In genomic region chr20:36064661-36065426, GRCh38 we compare ENCODE assay signal across 8 cellular contexts.
A peak's percentile ranks its signal among the peaks of the same experiment; 100 is the strongest.
DNase-seq lines count a peak whose midpoint lies in the region; ATAC-seq and TF ChIP-seq lines count a peak whose summit lies in the region.

No MANE protein-coding gene starts in this region.

- no peaks in the 10 kb centered on the region for H3K9me2 ChIP-seq in DOHH2 (replicated peaks; ENCODE audit: control insufficient read depth, low read length)
- H3K9me2 ChIP-seq in GM23338 (ENCODE audit: insufficient read depth): no peaks in the 10 kb centered on the region

- ATAC-seq in GM23338: peak; percentile 89
- ATAC-seq in foreskin keratinocyte: peak; percentile 90

- H2AFZ ChIP-seq in GM23338 (peak overlapping the region; percentile 100), neuronal stem cell (ENCODE audit: low read length) (peak overlapping the region; percentile 94)

- H3K9ac ChIP-seq in neuronal stem cell (ENCODE audit: low read depth, low read length, poor library complexity): peak overlapping the region; percentile 94

- H2BK120ac ChIP-seq in neuronal stem cell (ENCODE audit: low read depth, low read length): peak overlapping the region; percentile 56

- H3K36me3 ChIP-seq in DOHH2 (ENCODE audit: control insufficient read depth, low read length): no peaks in the 10 kb centered on the region
- no peaks in the 10 kb centered on the region for H3K36me3 ChIP-seq in GM23338 (ENCODE audit: insufficient read depth)
- H3K36me3 ChIP-seq in neuronal stem cell (replicated peaks in 1 of 2; ENCODE audit: control insufficient read depth in 2 of 2, insufficient read depth in 2 of 2, low read length in 2 of 2): no peaks in the 10 kb centered on the region

- peak overlapping the region; percentile 92 for H3K14ac ChIP-seq in neuronal stem cell (ENCODE audit: low read length)

- H3K4me3 Mint-ChIP-seq in GM23338: peak overlapping the region; percentile 76

- peaks cover 30% of the 10 kb centered on the region for H3K27me3 Mint-ChIP-seq in GM23338 (ENCODE audit: insufficient read depth, low read depth, poor library complexity)

- H2BK15ac ChIP-seq in neuronal stem cell (ENCODE audit: low read length): peak overlapping the region; percentile 71

- H3K9me3 Mint-ChIP-seq in GM23338: 0 out of 3 replicates have a peak, but pooled peaks cover 6% of the 10 kb centered on the region

- DNase-seq in GM23338 (ENCODE audit: low spot score): peak; percentile 94
- peak; percentile 90 for DNase-seq in LoVo (ENCODE audit: low spot score)
- DNase-seq in activated gamma-delta T cell treated with anti-CD3 and anti-CD28 coated beads, Interleukin-2, amount 50 U/mL, for 16 hours (ENCODE audit: low read depth): peak; percentile 91
- DNase-seq in foreskin keratinocyte: peak; percentile 57 to 74
- peak; percentile 91 for DNase-seq in neuronal stem cell (ENCODE audit: low spot score)
- DNase-seq in stromal cell of bone marrow (ENCODE audit: low read depth): peak; percentile 80

- H3K79me2 ChIP-seq in DOHH2 (ENCODE audit: control insufficient read depth, low read length): no peaks in the 10 kb centered on the region
- H3K79me2 ChIP-seq in GM23338 (replicated peaks; ENCODE audit: insufficient read depth): no peaks in the 10 kb centered on the region

- H3K27ac Mint-ChIP-seq in GM23338: no peak overlapping the region

- TF ChIP-seq CTCF in DOHH2 (IDR thresholded peaks at IDR 0.05; ENCODE audit: low read depth, low read length, poor library complexity, severe bottlenecking): no peak
- no peak for TF ChIP-seq CTCF in GM23338 (conservative IDR thresholded peaks at IDR 0.05; ENCODE audit: low read depth in 2 of 2)
- TF ChIP-seq CTCF in foreskin keratinocyte (conservative IDR thresholded peaks at IDR 0.05): no peak

- no CpG with 5 or more reads among the region's 61 CpGs for WGBS in neuronal stem cell (ENCODE audit: extremely low coverage in 2 of 2, insufficient read length in 2 of 2, insufficient replicate concordance in 1 of 2), 2 donors

- H4K20me1 ChIP-seq in DOHH2 (ENCODE audit: control insufficient read depth, insufficient read depth, low read depth, low read length) (no peaks in the 10 kb centered on the region), GM23338 (replicated peaks; ENCODE audit: insufficient read depth) (no peaks in the 10 kb centered on the region)

- peak overlapping the region; percentile 79 for H2BK5ac ChIP-seq in neuronal stem cell (ENCODE audit: low read length)

- no peak overlapping the region for H3K27ac ChIP-seq in DOHH2 (ENCODE audit: low read depth, low read length)
- no peak overlapping the region for H3K27ac ChIP-seq in GM23338 (ENCODE audit: low read depth)
- no peak overlapping the region for H3K27ac ChIP-seq in foreskin keratinocyte
- no peak overlapping the region for H3K27ac ChIP-seq in neuronal stem cell (replicated peaks; ENCODE audit: low read length)

- H2AK5ac ChIP-seq in neuronal stem cell (ENCODE audit: low read depth, low read length): peak overlapping the region; percentile 65

- H3K4ac ChIP-seq in neuronal stem cell (ENCODE audit: low read length): no peak overlapping the region

- peaks cover 2% of the 10 kb centered on the region; the same call in 1 of the 3 replicates for H3K4me1 Mint-ChIP-seq in GM23338

- H3K23ac ChIP-seq in neuronal stem cell (ENCODE audit: low read depth, low read length, poor library complexity): peak overlapping the region; percentile 94

- H4K8ac ChIP-seq in neuronal stem cell (ENCODE audit: low read depth, low read length): no peak overlapping the region

- no peaks in the 10 kb centered on the region for H3K79me1 ChIP-seq in neuronal stem cell (ENCODE audit: low read depth, low read length)

- peak overlapping the region; percentile 92 for H3K18ac ChIP-seq in neuronal stem cell (ENCODE audit: low read length)

- H3K27me3 ChIP-seq in DOHH2 (ENCODE audit: control insufficient read depth, low read length): peaks cover 20% of the 10 kb centered on the region
- H3K27me3 ChIP-seq in GM23338 (ENCODE audit: insufficient read depth): peaks cover 28% of the 10 kb centered on the region
- H3K27me3 ChIP-seq in foreskin keratinocyte: no peaks in the 10 kb centered on the region
- H3K27me3 ChIP-seq in neuronal stem cell (ENCODE audit: control insufficient read depth in 3 of 3, insufficient read depth in 3 of 3, low read depth in 1 of 3, low read length in 3 of 3): peaks cover 0 to 7% (median 0%) of the 10 kb centered on the region in 3 experiments

- H3K4me3 ChIP-seq in DOHH2 (ENCODE audit: low read length) (peak overlapping the region; percentile 94), GM23338 (peak overlapping the region; percentile 85), neuronal stem cell (ENCODE audit: low read length in 2 of 2) (peak overlapping the region; percentile 53 to 86)

- H2BK12ac ChIP-seq in neuronal stem cell (ENCODE audit: low read length): no peak overlapping the region

- H3K9me3 ChIP-seq in DOHH2 (ENCODE audit: control insufficient read depth, insufficient read depth, low read length): no peaks in the 10 kb centered on the region
- H3K9me3 ChIP-seq in neuronal stem cell (replicated peaks in 1 of 2; ENCODE audit: control insufficient read depth in 2 of 2, insufficient read depth in 1 of 2, low read depth in 1 of 2, low read length in 2 of 2): peaks cover 3 to 10% of the 10 kb centered on the region in 2 donors

- peaks cover 14% of the 10 kb centered on the region for H3K4me1 ChIP-seq in DOHH2 (ENCODE audit: control insufficient read depth, low read length)
- H3K4me1 ChIP-seq in GM23338 (ENCODE audit: insufficient read depth): 0 out of 2 replicates have a peak, but pooled peaks cover 6% of the 10 kb centered on the region
- no peaks in the 10 kb centered on the region for H3K4me1 ChIP-seq in foreskin keratinocyte
- peaks cover 8 to 9% of the 10 kb centered on the region in 2 donors for H3K4me1 ChIP-seq in neuronal stem cell (ENCODE audit: control insufficient read depth in 2 of 2, insufficient read depth in 1 of 2, low read depth in 1 of 2, low read length in 2 of 2)

- H3K4me2 ChIP-seq in DOHH2 (ENCODE audit: low read length): peak overlapping the region; percentile 100
- H3K4me2 ChIP-seq in GM23338: peak overlapping the region; percentile 96
- H3K4me2 ChIP-seq in neuronal stem cell (ENCODE audit: insufficient read depth, low read length, poor library complexity, severe bottlenecking): peak overlapping the region; percentile 94

- no peaks in the 10 kb centered on the region for H3F3A ChIP-seq in DOHH2 (ENCODE audit: control insufficient read depth, insufficient read depth)
- 0 out of 2 replicates have a peak, but pooled peaks cover 4% of the 10 kb centered on the region for H3F3A ChIP-seq in GM23338 (replicated peaks; ENCODE audit: low read depth)

- H4K91ac ChIP-seq in neuronal stem cell (ENCODE audit: low read depth, low read length, poor library complexity): no peak overlapping the region

- H3K36me3 Mint-ChIP-seq in GM23338 (ENCODE audit: low read depth): no peaks in the 10 kb centered on the region

- TF ChIP-seq POLR2A in Raji (IDR thresholded peaks at IDR 0.05; ENCODE audit: insufficient read depth, low read depth, low read length): peak; percentile 34; the same call in 1 of the 2 replicates

TF ChIP-seq in GM23338, 12 proteins besides CTCF, POLR2A, EP300 and RAD21 (continues in another document):
- no peak for TF ChIP-seq ZNF331 (CRISPR knock-in tag; IDR thresholded peaks at IDR 0.05; ENCODE audit: low read depth)
- no peak for TF ChIP-seq REST (IDR thresholded peaks at IDR 0.05; ENCODE audit: unreplicated experiment)
- no peak for TF ChIP-seq STAT1 (IDR thresholded peaks at IDR 0.05; ENCODE audit: unreplicated experiment)
- TF ChIP-seq EZH2 (IDR thresholded peaks at IDR 0.05; ENCODE audit: low read depth, unreplicated experiment): no peak
- TF ChIP-seq JUNB (IDR thresholded peaks at IDR 0.05; ENCODE audit: unreplicated experiment): no peak
- TF ChIP-seq NANOG (IDR thresholded peaks at IDR 0.05; ENCODE audit: borderline replicate concordance): no peak
- no peak; the same call in 1 of the 2 replicates for TF ChIP-seq POLR2AphosphoS5 (IDR thresholded peaks at IDR 0.05; ENCODE audit: low read depth)
- TF ChIP-seq ETS1 (IDR thresholded peaks at IDR 0.05): no peak
- TF ChIP-seq ZNF114 (CRISPR knock-in tag; IDR thresholded peaks at IDR 0.05): no peak
